In genomic region chr1:1616045-1616821, GRCh38 we compare ENCODE assay signal across 8 cellular contexts. TPM values are rescaled to one million over a fixed set of nuclear protein-coding genes. Genes with fewer than 3 reads are reported as not detected.
DNase-seq lines count a peak whose midpoint lies in the region; ATAC-seq, FAIRE-seq and TF ChIP-seq lines count a peak whose summit lies in the region.

No MANE protein-coding gene starts in this region.

- POLR2A ChIA-PET in A549 (lab: Yijun Ruan, JAX): interaction anchor here (0.8 to 1.0 kb wide), 2 partner anchors 14 to 293 kb away, joined by 3 to 4 read pairs; no protein-coding TSS in a partner anchor

- FAIRE-seq in A549 (lab: Jason Lieb, UNC): no peak

- H3K9me3 ChIP-seq in A549 (no peaks in the 10 kb centered on the region), thymus (ENCODE audit: control insufficient read depth) (no peaks in the 10 kb centered on the region)

- H3K4me1 ChIP-seq in A549 (peaks cover 17% of the 10 kb centered on the region), thymus (ENCODE audit: control insufficient read depth, insufficient read depth, low read length) (peaks cover 15% of the 10 kb centered on the region)

- ATAC-seq in A549 (peak in 1 of 2 experiments; percentile 30; a peak in 3 of 6 replicates), GM18505 (IDR thresholded peaks at IDR 0.05; ENCODE audit: unreplicated experiment) (peak; percentile 21), HG02981 (IDR thresholded peaks at IDR 0.05; ENCODE audit: unreplicated experiment) (peak; percentile 14)

- no peak for TF ChIP-seq EP300 in A549 (IDR thresholded peaks at IDR 0.05)

- 40% methylated on average over 11 of the region's 80 CpGs for WGBS in A549 (ENCODE audit: missing lambda C conversion rate)
- WGBS in thymus: 13% methylated on average over 80 of the region's 80 CpGs

- H3K4me2 ChIP-seq in A549: peak overlapping the region; percentile 93

- CTCF ChIA-PET in A549 (lab: Yijun Ruan, JAX): no interaction called here

- H3K4me3 ChIP-seq in A549 (peak overlapping the region; percentile 79), thymus (ENCODE audit: low read length) (peak overlapping the region; percentile 97)

- TF ChIP-seq CTCF in A549 (IDR thresholded peaks at IDR 0.05): no peak

- no peak for TF ChIP-seq RAD21 in A549 (conservative IDR thresholded peaks at IDR 0.05 in 1 of 2, IDR thresholded peaks at IDR 0.05 in 1 of 2)

- H3K27ac ChIP-seq in A549 (peak overlapping the region; percentile 98 to 99), thymus (ENCODE audit: low read depth) (peak overlapping the region; percentile 100)

- no peak for DNase-seq in A549 (ENCODE audit: low read depth in 1 of 2, low spot score in 1 of 2)
- peak; percentile 38 for DNase-seq in T follicular helper cell (ENCODE audit: low read depth)
- DNase-seq in dermis blood vessel endothelial cell: peak; percentile 54
- peak; percentile 46 to 57 for DNase-seq in lung microvascular endothelial cell (ENCODE audit: low read depth in 2 of 2)
- DNase-seq in NCI-H1930 (lab: John Stamatoyannopoulos, UW): no peak

- H3K27me3 ChIP-seq in thymus (ENCODE audit: control insufficient read depth, insufficient read depth): no peaks in the 10 kb centered on the region

- TF ChIP-seq POLR2A in A549 (IDR thresholded peaks at IDR 0.05; ENCODE audit: low read length): no peak
- TF ChIP-seq POLR2A in GM18505 (IDR thresholded peaks at IDR 0.05; ENCODE audit: borderline replicate concordance, extremely low read depth, insufficient read depth, insufficient read length): no peak

- H3K36me3 ChIP-seq in thymus (ENCODE audit: control insufficient read depth, insufficient read depth): peaks cover 4% of the 10 kb centered on the region

TF ChIP-seq in A549, 52 proteins besides CTCF, POLR2A, EP300 and RAD21:
- no peak for TF ChIP-seq REST (IDR thresholded peaks at IDR 0.05)
- no peak for TF ChIP-seq CBX8 (IDR thresholded peaks at IDR 0.05)
- no peak for TF ChIP-seq RCOR1 (IDR thresholded peaks at IDR 0.05; ENCODE audit: low read depth, low read length)
- TF ChIP-seq TFCP2L1 (CRISPR knock-in tag; IDR thresholded peaks at IDR 0.05): no peak
- no peak for TF ChIP-seq EHF (CRISPR knock-in tag; IDR thresholded peaks at IDR 0.05)
TF ChIP-seq in A549: peak in this region for 0.

RNA-seq across cellular contexts. Expression of gene MIB2, which starts 0.9 kb away (rescaled TPM):
- 4.9 and 5.1 TPM in 2 replicates for polyA plus RNA-seq in A549 (2011; rRNA removed)
- polyA plus RNA-seq in A549 (2012; cell fraction: cytosol; rRNA removed): 16.6 and 23.4 TPM in 2 replicates
- polyA plus RNA-seq in A549 (2012; cell fraction: nucleus; rRNA removed): 132 and 216 TPM in 2 replicates
- polyA plus RNA-seq in A549 (2017; fragmentation: RNase III; extraction: RNeasy Plus Mini Kit Qiagen cat#74134 plus additional on column Dnase treatment): 15.7 to 21.9 TPM (median 20.0 TPM) in 3 replicates
- polyA minus RNA-seq in A549 (2011; rRNA and poly(A)+ RNA removed): 4.6 and 6.2 TPM in 2 replicates
- total RNA-seq in dermis blood vessel endothelial cell: 49.2 and 71.0 TPM in 2 replicates
- 20.5 and 51.6 TPM in 2 replicates for total RNA-seq in lung microvascular endothelial cell
- polyA plus RNA-seq in thymus: 160 TPM

RNA-seq across cellular contexts. Expression of gene MMP23B, which starts 15.7 kb away (rescaled TPM):
- polyA plus RNA-seq in A549 (2011; rRNA removed) (not detected in 2 replicates), A549 (2017; fragmentation: RNase III; extraction: RNeasy Plus Mini Kit Qiagen cat#74134 plus additional on column Dnase treatment) (0.66 to 1.0 TPM (median 0.84 TPM) in 3 replicates), thymus (2.7 TPM)
- 0.45 and 0.52 TPM in 2 replicates for polyA plus RNA-seq in A549 (2012; cell fraction: cytosol; rRNA removed)
- 3.9 and 4.0 TPM in 2 replicates for polyA plus RNA-seq in A549 (2012; cell fraction: nucleus; rRNA removed)
- 0.50 TPM in 1 of 2 replicates, not detected in the other for polyA minus RNA-seq in A549 (2011; rRNA and poly(A)+ RNA removed)
- total RNA-seq in dermis blood vessel endothelial cell (0.42 TPM in 1 of 2 replicates, not detected in the other), lung microvascular endothelial cell (0.44 and 1.2 TPM in 2 replicates)

RNA-seq across cellular contexts. Expression of gene FNDC10, which starts 16.3 kb away (rescaled TPM):
- polyA plus RNA-seq in A549 (2011; rRNA removed): 0.56 and 0.77 TPM in 2 replicates
- 2.5 and 4.5 TPM in 2 replicates for polyA plus RNA-seq in A549 (2012; cell fraction: cytosol; rRNA removed)
- polyA plus RNA-seq in A549 (2012; cell fraction: nucleus; rRNA removed): 3.3 and 3.9 TPM in 2 replicates
- 2.7 to 4.2 TPM (median 4.0 TPM) in 3 replicates for polyA plus RNA-seq in A549 (2017; fragmentation: RNase III; extraction: RNeasy Plus Mini Kit Qiagen cat#74134 plus additional on column Dnase treatment)
- polyA minus RNA-seq in A549 (2011; rRNA and poly(A)+ RNA removed): 0.54 and 0.92 TPM in 2 replicates
- 0.68 and 1.4 TPM in 2 replicates for total RNA-seq in dermis blood vessel endothelial cell
- 0.44 and 0.99 TPM in 2 replicates for total RNA-seq in lung microvascular endothelial cell
- 0.80 TPM for polyA plus RNA-seq in thymus

RNA-seq across cellular contexts. Expression of gene SSU72, which starts 41.6 kb away (rescaled TPM):
- polyA plus RNA-seq in A549 (2011; rRNA removed) (80.4 and 101 TPM in 2 replicates), A549 (2017; fragmentation: RNase III; extraction: RNeasy Plus Mini Kit Qiagen cat#74134 plus additional on column Dnase treatment) (75.1 to 78.3 TPM (median 75.3 TPM) in 3 replicates), thymus (109 TPM)
- polyA plus RNA-seq in A549 (2012; cell fraction: cytosol; rRNA removed): 81.9 and 83.1 TPM in 2 replicates
- polyA plus RNA-seq in A549 (2012; cell fraction: nucleus; rRNA removed): 55.0 and 77.6 TPM in 2 replicates
- polyA minus RNA-seq in A549 (2011; rRNA and poly(A)+ RNA removed): 64.7 and 66.7 TPM in 2 replicates
- total RNA-seq in dermis blood vessel endothelial cell (87.1 and 128 TPM in 2 replicates), lung microvascular endothelial cell (49.3 and 50.8 TPM in 2 replicates)

RNA-seq across cellular contexts. Expression of gene CDK11B, which starts 42.6 kb away (rescaled TPM):
- polyA plus RNA-seq in A549 (2011; rRNA removed) (7.6 and 11.3 TPM in 2 replicates), A549 (2017; fragmentation: RNase III; extraction: RNeasy Plus Mini Kit Qiagen cat#74134 plus additional on column Dnase treatment) (33.8 to 35.0 TPM (median 33.8 TPM) in 3 replicates), thymus (35.6 TPM)
- polyA plus RNA-seq in A549 (2012; cell fraction: cytosol; rRNA removed): 11.0 and 12.3 TPM in 2 replicates
- 22.1 and 34.8 TPM in 2 replicates for polyA plus RNA-seq in A549 (2012; cell fraction: nucleus; rRNA removed)
- 4.3 and 4.8 TPM in 2 replicates for polyA minus RNA-seq in A549 (2011; rRNA and poly(A)+ RNA removed)
- total RNA-seq in dermis blood vessel endothelial cell (12.3 and 13.2 TPM in 2 replicates), lung microvascular endothelial cell (4.6 and 5.8 TPM in 2 replicates)

Comparison
In these comparisons a context has a peak if more than half of its experiments do, and no peak if none do; other contexts are left out.
1. DNase-seq: peak in T follicular helper cell (single experiment), dermis blood vessel endothelial cell (single experiment) and lung microvascular endothelial cell (2 of 2); none in A549 (0 of 2) and NCI-H1930 (0 of 2).